In the genomic region with DNA sequence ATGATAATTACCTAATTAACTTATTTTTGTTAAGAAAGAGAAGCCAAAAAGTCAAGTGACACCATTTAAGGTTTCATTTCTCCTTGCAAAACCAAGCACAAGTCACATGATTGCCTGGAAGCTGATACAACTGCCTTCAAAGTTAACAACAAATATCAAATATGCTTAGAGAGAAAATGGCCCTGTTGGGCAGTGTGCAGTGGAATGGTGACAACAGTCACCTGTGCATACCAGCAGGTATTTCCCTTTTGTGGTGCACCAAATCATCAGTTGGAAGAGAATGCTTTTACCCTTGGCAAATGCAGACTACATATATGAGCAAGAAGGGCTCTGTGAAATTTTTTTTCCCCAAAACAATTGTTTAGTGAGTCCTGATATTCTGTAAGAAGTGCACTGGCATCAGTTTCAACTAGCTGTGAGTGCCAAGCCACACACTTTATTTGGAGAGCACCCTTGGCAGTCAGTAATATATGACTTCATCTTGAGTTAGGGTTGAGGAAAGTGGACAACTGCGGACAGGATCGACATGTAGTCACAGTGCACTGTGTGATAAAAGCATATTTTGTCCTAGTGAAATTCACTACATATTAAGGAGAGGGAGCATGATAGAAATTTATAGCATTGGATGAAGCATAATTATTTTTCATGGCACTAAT, we compare ENCODE assay signal across 16 cellular contexts.
A peak's percentile ranks its signal among the peaks of the same experiment; 100 is the strongest.
DNase-seq lines count a peak whose midpoint lies in the region; ATAC-seq and TF ChIP-seq lines count a peak whose summit lies in the region.
"Had no signal": no experiment of that assay in that cellular context is flagged by ENCODE, and none has a peak within 500 bp of the region (broad histone marks: within the 10 kb centered on the region; RNA-seq: fewer than 3 reads in every experiment).

No MANE protein-coding gene starts in this region.

- H3K9me3 ChIP-seq in GM23248 (ENCODE audit: low read depth): no peaks in the 10 kb centered on the region
- no peaks in the 10 kb centered on the region for H3K9me3 ChIP-seq in osteoblast (ENCODE audit: low read depth, low read length)
- H3K9me3 ChIP-seq: neutrophil, sigmoid colon had no signal

- in situ Hi-C loops in GM23248 (cut with MboI): no loop called here

- TF ChIP-seq CTCF in osteoblast (IDR thresholded peaks at IDR 0.05; ENCODE audit: extremely low read depth, low read depth, low read length): no peak

- H3K4me1 ChIP-seq in GM23248 (ENCODE audit: insufficient read depth) (peaks cover 50% of the 10 kb centered on the region), osteoblast (ENCODE audit: insufficient read depth, low read length) (peaks cover 27% of the 10 kb centered on the region)
- H3K4me1 ChIP-seq: sigmoid colon had no signal

- H3K27me3 ChIP-seq in GM23248 (replicated peaks; ENCODE audit: insufficient read depth) (no peaks in the 10 kb centered on the region), osteoblast (ENCODE audit: insufficient read depth, low read length) (no peaks in the 10 kb centered on the region)
- H3K27me3 ChIP-seq: neutrophil, sigmoid colon had no signal

- DNase-seq in GM23248: peak; percentile 71
- DNase-seq in NCI-H2196 (lab: John Stamatoyannopoulos, UW; ENCODE audit: unreplicated experiment): peak; percentile 51
- DNase-seq in astrocyte of the hippocampus (ENCODE audit: low read depth, low spot score): peak; percentile 71
- peak; percentile 37 for DNase-seq in osteoblast (ENCODE audit: insufficient read length, low spot score, missing footprints)
- no peak for DNase-seq in stimulated activated CD4-positive, alpha-beta T cell treated with anti-CD3 and anti-CD28 coated beads, Interleukin-12 subunit alpha, Interleukin-12 subunit beta, amount 100 ng/mL, for 4 hours
- no peak for DNase-seq in NCI-H2107 treated with DMSO at 0.1 percent for 48 hours (lab: John Stamatoyannopoulos, UW; ENCODE audit: unreplicated experiment)
- DNase-seq: activated CD4-positive, alpha-beta T cell treated with anti-CD3 and anti-CD28 coated beads for 36 hours; activated T-cell treated with anti-CD3 and anti-CD28 coated beads for 4 hours; central memory CD4-positive, alpha-beta T cell; NCI-H146; NCI-H526 treated with DMSO at 0.1 percent for 48 hours; sigmoid colon; stimulated activated CD4-positive, alpha-beta T cell treated with anti-CD3 and anti-CD28 coated beads, Interleukin-4, amount 100 ng/mL, for 4 hours had no signal

- H3K79me2 ChIP-seq in GM23248 (ENCODE audit: insufficient read depth) (no peaks in the 10 kb centered on the region), osteoblast (ENCODE audit: insufficient read depth, low read length) (no peaks in the 10 kb centered on the region)

- ATAC-seq in HG03108 (IDR thresholded peaks at IDR 0.05; ENCODE audit: unreplicated experiment) (no peak), GM18907 (IDR thresholded peaks at IDR 0.05; ENCODE audit: unreplicated experiment) (no peak)
- ATAC-seq: activated CD4-positive, alpha-beta T cell treated with anti-CD3 and anti-CD28 coated beads for 36 hours had no signal

- H3K9ac ChIP-seq in GM23248: no peak overlapping the region

- H3K36me3 ChIP-seq in GM23248 (ENCODE audit: low read depth) (no peaks in the 10 kb centered on the region), osteoblast (ENCODE audit: insufficient read depth, low read length) (no peaks in the 10 kb centered on the region)
- H3K36me3 ChIP-seq: neutrophil, sigmoid colon had no signal

- H3F3A ChIP-seq in GM23248 (ENCODE audit: insufficient read depth): peaks cover 21% of the 10 kb centered on the region

- H3K4me3 ChIP-seq in GM23248: no peak overlapping the region
- no peak overlapping the region for H3K4me3 ChIP-seq in osteoblast (ENCODE audit: insufficient read depth, low read length)
- H3K4me3 ChIP-seq: sigmoid colon had no signal

- WGBS in GM23248 (ENCODE audit: low coverage in 1 of 2, low lambda C conversion rate in 2 of 2, missing lambda C conversion rate in 2 of 2), 2 experiments: 11 to 13% methylated on average over 2 of the region's 2 CpGs

- H4K20me1 ChIP-seq in GM23248 (ENCODE audit: insufficient read depth) (no peaks in the 10 kb centered on the region), osteoblast (ENCODE audit: insufficient read depth, low read length) (no peaks in the 10 kb centered on the region)

- H3K4me2 ChIP-seq in GM23248 (ENCODE audit: unreplicated experiment): no peak overlapping the region
- H3K4me2 ChIP-seq in osteoblast (ENCODE audit: insufficient read depth, low read length): peak overlapping the region; percentile 7

- H3K9me2 ChIP-seq in GM23248 (ENCODE audit: insufficient read depth): no peaks in the 10 kb centered on the region

- no peak overlapping the region for H3K27ac ChIP-seq in GM23248
- H3K27ac ChIP-seq in osteoblast (ENCODE audit: low read depth, low read length): no peak overlapping the region
- H3K27ac ChIP-seq: neutrophil, sigmoid colon had no signal

- H2AFZ ChIP-seq in GM23248 (no peak overlapping the region), osteoblast (ENCODE audit: low read length) (no peak overlapping the region)

Comparison
In these comparisons a context has a peak if more than half of its experiments do, and no peak if none do; other contexts are left out.
1. DNase-seq: peak in GM23248 (single experiment), NCI-H2196 (single experiment), astrocyte of the hippocampus (single experiment) and osteoblast (single experiment); none in stimulated activated CD4-positive, alpha-beta T cell treated with anti-CD3 and anti-CD28 coated beads, Interleukin-12 subunit alpha, Interleukin-12 subunit beta, amount 100 ng/mL, for 4 hours (single experiment) and NCI-H2107 treated with DMSO at 0.1 percent for 48 hours (single experiment).